1 cellular context compared by ENCODE assay signal in genomic region chr21:38140192-38140905, GRCh38.
TF ChIP-seq lines count a peak whose summit lies in the region.

No MANE protein-coding gene starts in this region.

TF ChIP-seq in HEK293, 187 proteins besides CTCF, POLR2A, EP300 and RAD21 (continued from another document):
- TF ChIP-seq PBX3 (CRISPR knock-in tag; IDR thresholded peaks at IDR 0.05) (no peak), ZFP69B (tag by site-specific recombination; IDR thresholded peaks at IDR 0.05) (0 out of 2 replicates have a peak, but pooled peaks have one; percentile 13), ZSCAN23 (tag by site-specific recombination; IDR thresholded peaks at IDR 0.05) (no peak), TRIM28 (IDR thresholded peaks at IDR 0.05; ENCODE audit: borderline replicate concordance, low read length) (no peak), MEIS1 (CRISPR knock-in tag; IDR thresholded peaks at IDR 0.05; ENCODE audit: borderline replicate concordance) (no peak), ZNF571 (tag by site-specific recombination; IDR thresholded peaks at IDR 0.05) (no peak), ZNF157 (tag by site-specific recombination; IDR thresholded peaks at IDR 0.05) (no peak), ZNF280C (tag by site-specific recombination; IDR thresholded peaks at IDR 0.05) (no peak), ZNF221 (tag by site-specific recombination; IDR thresholded peaks at IDR 0.05; ENCODE audit: borderline replicate concordance) (no peak), ZNF202 (tag by site-specific recombination; IDR thresholded peaks at IDR 0.05; ENCODE audit: borderline replicate concordance) (no peak), SCRT2 (tag by site-specific recombination; IDR thresholded peaks at IDR 0.05) (peak; percentile 86), ZNF626 (tag by site-specific recombination; IDR thresholded peaks at IDR 0.05) (no peak), ZNF585B (tag by site-specific recombination; IDR thresholded peaks at IDR 0.05) (no peak), KLF10 (tag by site-specific recombination; IDR thresholded peaks at IDR 0.05) (0 out of 2 replicates have a peak, but pooled peaks have one; percentile 17), ZNF426 (tag by site-specific recombination; IDR thresholded peaks at IDR 0.05) (no peak), ZNF785 (tag by site-specific recombination; IDR thresholded peaks at IDR 0.05) (no peak), ZNF148 (tag by site-specific recombination; IDR thresholded peaks at IDR 0.05; ENCODE audit: borderline replicate concordance) (no peak), ZBTB8A (tag by site-specific recombination; IDR thresholded peaks at IDR 0.05) (peak; percentile 23; the same call in 1 of the 2 replicates), ZBTB21 (tag by site-specific recombination; IDR thresholded peaks at IDR 0.05) (no peak), ZNF777 (tag by site-specific recombination; IDR thresholded peaks at IDR 0.05; ENCODE audit: borderline replicate concordance) (no peak), ZNF335 (tag by site-specific recombination; conservative IDR thresholded peaks at IDR 0.05) (0 out of 2 replicates have a peak, but pooled peaks have one; percentile 22), ZBTB6 (tag by site-specific recombination; IDR thresholded peaks at IDR 0.05) (no peak), TCF7L2 (IDR thresholded peaks at IDR 0.05; ENCODE audit: borderline replicate concordance, low read depth, low read length) (0 out of 2 replicates have a peak, but pooled peaks have one; percentile 28)
- TF ChIP-seq, protein P1, sequence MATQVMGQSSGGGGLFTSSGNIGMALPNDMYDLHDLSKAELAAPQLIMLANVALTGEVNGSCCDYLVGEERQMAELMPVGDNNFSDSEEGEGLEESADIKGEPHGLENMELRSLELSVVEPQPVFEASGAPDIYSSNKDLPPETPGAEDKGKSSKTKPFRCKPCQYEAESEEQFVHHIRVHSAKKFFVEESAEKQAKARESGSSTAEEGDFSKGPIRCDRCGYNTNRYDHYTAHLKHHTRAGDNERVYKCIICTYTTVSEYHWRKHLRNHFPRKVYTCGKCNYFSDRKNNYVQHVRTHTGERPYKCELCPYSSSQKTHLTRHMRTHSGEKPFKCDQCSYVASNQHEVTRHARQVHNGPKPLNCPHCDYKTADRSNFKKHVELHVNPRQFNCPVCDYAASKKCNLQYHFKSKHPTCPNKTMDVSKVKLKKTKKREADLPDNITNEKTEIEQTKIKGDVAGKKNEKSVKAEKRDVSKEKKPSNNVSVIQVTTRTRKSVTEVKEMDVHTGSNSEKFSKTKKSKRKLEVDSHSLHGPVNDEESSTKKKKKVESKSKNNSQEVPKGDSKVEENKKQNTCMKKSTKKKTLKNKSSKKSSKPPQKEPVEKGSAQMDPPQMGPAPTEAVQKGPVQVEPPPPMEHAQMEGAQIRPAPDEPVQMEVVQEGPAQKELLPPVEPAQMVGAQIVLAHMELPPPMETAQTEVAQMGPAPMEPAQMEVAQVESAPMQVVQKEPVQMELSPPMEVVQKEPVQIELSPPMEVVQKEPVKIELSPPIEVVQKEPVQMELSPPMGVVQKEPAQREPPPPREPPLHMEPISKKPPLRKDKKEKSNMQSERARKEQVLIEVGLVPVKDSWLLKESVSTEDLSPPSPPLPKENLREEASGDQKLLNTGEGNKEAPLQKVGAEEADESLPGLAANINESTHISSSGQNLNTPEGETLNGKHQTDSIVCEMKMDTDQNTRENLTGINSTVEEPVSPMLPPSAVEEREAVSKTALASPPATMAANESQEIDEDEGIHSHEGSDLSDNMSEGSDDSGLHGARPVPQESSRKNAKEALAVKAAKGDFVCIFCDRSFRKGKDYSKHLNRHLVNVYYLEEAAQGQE (tag by site-specific recombination; IDR thresholded peaks at IDR 0.05), result no peak
- TF ChIP-seq, protein P2, sequence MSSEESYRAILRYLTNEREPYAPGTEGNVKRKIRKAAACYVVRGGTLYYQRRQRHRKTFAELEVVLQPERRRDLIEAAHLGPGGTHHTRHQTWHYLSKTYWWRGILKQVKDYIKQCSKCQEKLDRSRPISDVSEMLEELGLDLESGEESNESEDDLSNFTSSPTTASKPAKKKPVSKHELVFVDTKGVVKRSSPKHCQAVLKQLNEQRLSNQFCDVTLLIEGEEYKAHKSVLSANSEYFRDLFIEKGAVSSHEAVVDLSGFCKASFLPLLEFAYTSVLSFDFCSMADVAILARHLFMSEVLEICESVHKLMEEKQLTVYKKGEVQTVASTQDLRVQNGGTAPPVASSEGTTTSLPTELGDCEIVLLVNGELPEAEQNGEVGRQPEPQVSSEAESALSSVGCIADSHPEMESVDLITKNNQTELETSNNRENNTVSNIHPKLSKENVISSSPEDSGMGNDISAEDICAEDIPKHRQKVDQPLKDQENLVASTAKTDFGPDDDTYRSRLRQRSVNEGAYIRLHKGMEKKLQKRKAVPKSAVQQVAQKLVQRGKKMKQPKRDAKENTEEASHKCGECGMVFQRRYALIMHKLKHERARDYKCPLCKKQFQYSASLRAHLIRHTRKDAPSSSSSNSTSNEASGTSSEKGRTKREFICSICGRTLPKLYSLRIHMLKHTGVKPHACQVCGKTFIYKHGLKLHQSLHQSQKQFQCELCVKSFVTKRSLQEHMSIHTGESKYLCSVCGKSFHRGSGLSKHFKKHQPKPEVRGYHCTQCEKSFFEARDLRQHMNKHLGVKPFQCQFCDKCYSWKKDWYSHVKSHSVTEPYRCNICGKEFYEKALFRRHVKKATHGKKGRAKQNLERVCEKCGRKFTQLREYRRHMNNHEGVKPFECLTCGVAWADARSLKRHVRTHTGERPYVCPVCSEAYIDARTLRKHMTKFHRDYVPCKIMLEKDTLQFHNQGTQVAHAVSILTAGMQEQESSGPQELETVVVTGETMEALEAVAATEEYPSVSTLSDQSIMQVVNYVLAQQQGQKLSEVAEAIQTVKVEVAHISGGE (tag by site-specific recombination; conservative IDR thresholded peaks at IDR 0.05; ENCODE audit: low read depth), result no peak
- TF ChIP-seq, protein P3, sequence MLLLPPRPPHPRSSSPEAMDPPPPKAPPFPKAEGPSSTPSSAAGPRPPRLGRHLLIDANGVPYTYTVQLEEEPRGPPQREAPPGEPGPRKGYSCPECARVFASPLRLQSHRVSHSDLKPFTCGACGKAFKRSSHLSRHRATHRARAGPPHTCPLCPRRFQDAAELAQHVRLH (tag by site-specific recombination; IDR thresholded peaks at IDR 0.05), result no peak
TF ChIP-seq in HEK293: peak in this region for 16.
